ENCODE assay signal across 28 cellular contexts in the genomic region with DNA sequence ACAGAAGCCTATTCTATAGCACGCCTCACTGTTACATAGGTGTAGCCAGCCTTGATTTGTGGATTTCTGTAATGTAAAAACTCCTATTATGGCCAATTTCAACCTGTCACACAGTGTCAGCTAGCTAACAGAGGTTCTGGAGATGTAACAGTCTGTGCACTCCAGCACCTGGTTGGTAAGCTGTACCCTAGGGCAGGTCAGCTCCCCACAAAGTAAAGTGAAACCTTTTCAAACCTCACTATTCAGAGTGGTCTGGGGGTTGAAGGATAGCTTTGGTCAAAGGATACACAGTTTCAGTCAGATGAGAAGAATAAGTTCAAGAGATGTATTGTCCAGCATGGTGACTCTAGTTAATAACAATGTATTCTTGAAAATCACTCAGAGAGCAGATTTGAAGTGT. TPM values are rescaled to one million over a fixed set of nuclear protein-coding genes. Genes with fewer than 3 reads are reported as not detected.
"Had no signal": no experiment of that assay in that cellular context is flagged by ENCODE, and none has a peak within 500 bp of the region (broad histone marks: within the 10 kb centered on the region; RNA-seq: fewer than 3 reads in every experiment).

No MANE protein-coding gene starts in this region.

- H3K4me3 Mint-ChIP-seq: dendritic cell treated with granulocyte-macrophage colony-stimulating factor and Interleukin-4, amounts not matched to agents 40 ng/mL and 50 ng/mL, for 4 days; effector memory CD8-positive, alpha-beta T cell; endodermal cell; naive thymus-derived CD4-positive, alpha-beta T cell had no signal

- H3K27me3 ChIP-seq: colonic mucosa, esophagus squamous epithelium, gastrocnemius medialis, heart right ventricle, left lung had no signal

- H3K27ac Mint-ChIP-seq: dendritic cell treated with granulocyte-macrophage colony-stimulating factor and Interleukin-4, amounts not matched to agents 40 ng/mL and 50 ng/mL, for 4 days; effector memory CD8-positive, alpha-beta T cell; endodermal cell had no signal

- H3K4me1 ChIP-seq: colonic mucosa, esophagus squamous epithelium, gastrocnemius medialis, lower lobe of right lung had no signal

- H3K27ac ChIP-seq: colonic mucosa, epithelial cell of prostate, esophagus squamous epithelium, gastrocnemius medialis, heart right ventricle, left lung, lower lobe of right lung had no signal

- FAIRE-seq: endometrium, islet of Langerhans, keratinocyte had no signal

- H3K36me3 ChIP-seq: colonic mucosa, gastrocnemius medialis, heart right ventricle, left lung, lower lobe of right lung had no signal

- H3K9me3 Mint-ChIP-seq: dendritic cell treated with granulocyte-macrophage colony-stimulating factor and Interleukin-4, amounts not matched to agents 40 ng/mL and 50 ng/mL, for 4 days; effector memory CD8-positive, alpha-beta T cell; endodermal cell; naive thymus-derived CD4-positive, alpha-beta T cell had no signal

- DNase-seq: colonic mucosa; cortex of kidney; effector CD8-positive, alpha-beta T cell; effector memory CD8-positive, alpha-beta T cell; endodermal cell; erythroblast; esophagus squamous epithelium; foreskin fibroblast; foreskin melanocyte; gastrocnemius medialis; glutamatergic neuron; head of caudate nucleus; heart right ventricle; hippocampal formation; left cardiac atrium; left lung; left ventricle myocardium superior; mesenchymal stem cell; midbrain; naive thymus-derived CD4-positive, alpha-beta T cell had no signal

- H3K4me3 ChIP-seq: colonic mucosa, esophagus squamous epithelium, gastrocnemius medialis, heart right ventricle, left lung, lower lobe of right lung had no signal

- H3K9me3 ChIP-seq: colonic mucosa, esophagus squamous epithelium, gastrocnemius medialis, heart right ventricle, left lung, lower lobe of right lung had no signal

- H3K4me1 Mint-ChIP-seq: naive thymus-derived CD4-positive, alpha-beta T cell had no signal

- ATAC-seq: effector memory CD8-positive, alpha-beta T cell; esophagus mucosa; gastrocnemius medialis; heart right ventricle; left cardiac atrium; left lung; left ventricle myocardium superior; lower lobe of right lung; naive thymus-derived CD4-positive, alpha-beta T cell had no signal

- H3K27me3 Mint-ChIP-seq: dendritic cell treated with granulocyte-macrophage colony-stimulating factor and Interleukin-4, amounts not matched to agents 40 ng/mL and 50 ng/mL, for 4 days; effector memory CD8-positive, alpha-beta T cell; naive thymus-derived CD4-positive, alpha-beta T cell had no signal

RNA-seq across cellular contexts. Expression of a gene that starts 28.5 kb away (rescaled TPM):
- total RNA-seq: dermis microvascular lymphatic vessel endothelial cell; naive thymus-derived CD4-positive, alpha-beta T cell had no signal
- polyA plus RNA-seq: keratinocyte; naive thymus-derived CD4-positive, alpha-beta T cell had no signal
